8 cellular contexts compared by ENCODE assay signal in genomic region chr14:58244556-58245387, GRCh38. TPM values are rescaled to one million over a fixed set of nuclear protein-coding genes. Genes with fewer than 3 reads are reported as not detected.
DNase-seq lines count a peak whose midpoint lies in the region; ATAC-seq and TF ChIP-seq lines count a peak whose summit lies in the region.

PSMA3 (plus strand) TSS chr14:58244843; CDS start chr14:58244921, 78 bp downstream.

- ATAC-seq in GM21576 (IDR thresholded peaks at IDR 0.05; ENCODE audit: unreplicated experiment), result peak; percentile 89
- peak; percentile 87 for ATAC-seq in PC-3

- TF ChIP-seq EP300 in Ishikawa (IDR thresholded peaks at IDR 0.05; ENCODE audit: borderline replicate concordance), result no peak

- H3K9ac ChIP-seq in PC-3 (ENCODE audit: low read length), result peak within 1 kb of the TSS; percentile 90

- peaks cover 51% of the 10 kb centered on the region for H3K79me2 ChIP-seq in PC-3 (ENCODE audit: low read length)

- peaks cover 33% of the 10 kb centered on the region for H4K20me1 ChIP-seq in PC-3 (ENCODE audit: low read length)

- H3K4me3 ChIP-seq in PC-3 (ENCODE audit: low read length) (peak within 1 kb of the TSS; percentile 76), epithelial cell of esophagus (ENCODE audit: low read length) (peak within 1 kb of the TSS; percentile 96), mononuclear cell (ENCODE audit: low read length) (peak within 1 kb of the TSS; percentile 100)

- TF ChIP-seq RAD21 in Ishikawa (IDR thresholded peaks at IDR 0.05; ENCODE audit: low read depth), result no peak

- H3K9me2 ChIP-seq in PC-3 (replicated peaks; ENCODE audit: low read length), result no peaks in the 10 kb centered on the region

- H3F3A ChIP-seq in PC-3 (ENCODE audit: low read length, unreplicated experiment), result peaks cover 14% of the 10 kb centered on the region

- H3K27ac ChIP-seq in PC-3 (ENCODE audit: low read length), result peak within 1 kb of the TSS; percentile 87

- peaks cover 25% of the 10 kb centered on the region for H3K4me1 ChIP-seq in PC-3 (ENCODE audit: insufficient read depth, low read length)
- H3K4me1 ChIP-seq in mononuclear cell (ENCODE audit: insufficient read depth, low read length), result peaks cover 14% of the 10 kb centered on the region

- peak within 1 kb of the TSS; percentile 88 for H2AFZ ChIP-seq in PC-3 (ENCODE audit: low read length)

- H3K4me2 ChIP-seq in PC-3 (ENCODE audit: low read length), result peak within 1 kb of the TSS; percentile 88

- H3K36me3 ChIP-seq in PC-3 (ENCODE audit: low read depth, low read length), result peaks cover 24% of the 10 kb centered on the region

- TF ChIP-seq CTCF in PC-3 (conservative IDR thresholded peaks at IDR 0.05; ENCODE audit: low read depth, low read length), result no peak
- peak; percentile 7 for TF ChIP-seq CTCF in epithelial cell of esophagus (IDR thresholded peaks at IDR 0.05; ENCODE audit: insufficient read depth, low read depth, low read length, missing control alignments)

- intact Hi-C loops in PC-3 (cut with micrococcal nuclease), result loop anchor here (1.0 to 10.0 kb wide), 4 partner anchors 45 to 1240 kb away; partner anchors contain the start of genes ARID4A, JKAMP and L3HYPDH

- DNase-seq in DMS114 treated with DMSO at 0.1 percent for 48 hours (lab: John Stamatoyannopoulos, UW; ENCODE audit: unreplicated experiment) (peak; percentile 97), PC-3 (peak; percentile 100), activated T-cell treated with anti-CD3 and anti-CD28 coated beads for 48 hours (ENCODE audit: low read depth) (peak; percentile 96), epithelial cell of esophagus (ENCODE audit: low read depth) (peak; percentile 98)
- DNase-seq in stimulated activated CD8-positive, alpha-beta memory T cell treated with anti-CD3 and anti-CD28 coated beads, Interleukin-4, amount 100 ng/mL, for 1 hour (ENCODE audit: low read depth in 2 of 2, low spot score in 1 of 2), result peak; percentile 94 to 95

- TSS peak; percentile 74 for BruUV-seq in PC-3 (replicated peaks; lab: Mats Ljungman, UMichigan)

- H3K9me3 ChIP-seq in PC-3 (ENCODE audit: low read length), result no peaks in the 10 kb centered on the region
- no peaks in the 10 kb centered on the region for H3K9me3 ChIP-seq in mononuclear cell (ENCODE audit: low read depth, low read length)

- H3K27me3 ChIP-seq in PC-3 (ENCODE audit: low read length) (no peaks in the 10 kb centered on the region), mononuclear cell (ENCODE audit: insufficient read depth, low read length) (no peaks in the 10 kb centered on the region)

- CTCF ChIA-PET in PC-3 (lab: Charles Lee), result interaction anchor here (0.5 kb wide), 1 partner anchor 111 kb away, joined by 4 read pairs; no protein-coding TSS in a partner anchor

- POLR2A ChIA-PET in PC-3 (lab: Charles Lee; ENCODE audit: unreplicated experiment), result interaction anchor here (0.6 to 1.3 kb wide), 4 partner anchors 10 to 127 kb away, joined by 3 to 19 read pairs (median 4); partner anchors contain the start of gene ARID4A

TF ChIP-seq in Ishikawa, 13 proteins besides CTCF, POLR2A, EP300 and RAD21:
- no peak for TF ChIP-seq ZBTB7A (IDR thresholded peaks at IDR 0.05; ENCODE audit: low read depth)
- no peak for TF ChIP-seq NFIC (IDR thresholded peaks at IDR 0.05)
- no peak for TF ChIP-seq FOXM1 (IDR thresholded peaks at IDR 0.05; ENCODE audit: borderline replicate concordance, low read depth)
- TF ChIP-seq USF1 (IDR thresholded peaks at IDR 0.05), result no peak
- TF ChIP-seq EGR1 (IDR thresholded peaks at IDR 0.05), result no peak
- 0 out of 2 replicates have a peak, but pooled peaks have one; percentile 26 for TF ChIP-seq YY1 (IDR thresholded peaks at IDR 0.05; ENCODE audit: low read depth)
- TF ChIP-seq TAF1 (IDR thresholded peaks at IDR 0.05; ENCODE audit: low read depth), result peak; percentile 77
- TF ChIP-seq CEBPB (IDR thresholded peaks at IDR 0.05), result no peak
- TF ChIP-seq TCF12 (IDR thresholded peaks at IDR 0.05; ENCODE audit: low read depth), result peak; percentile 36; the same call in 1 of the 2 replicates
- no peak for TF ChIP-seq REST (IDR thresholded peaks at IDR 0.05; ENCODE audit: low read depth)
- peak; percentile 13; the same call in 1 of the 2 replicates for TF ChIP-seq TEAD4 (IDR thresholded peaks at IDR 0.05)
- TF ChIP-seq CREB1 (IDR thresholded peaks at IDR 0.05; ENCODE audit: low read depth), result no peak
- peak; percentile 29; the same call in 1 of the 2 replicates for TF ChIP-seq MAX (IDR thresholded peaks at IDR 0.05)
TF ChIP-seq in Ishikawa: peak in this region for 5.

RNA-seq across cellular contexts. Expression of gene PSMA3, which starts in this region (rescaled TPM):
- total RNA-seq in PC-3 (2014; rRNA removed) (669 and 700 TPM in 2 replicates), mononuclear cell (70.7 TPM)

Comparison
In these comparisons a context has a peak if more than half of its experiments do, and no peak if none do; other contexts are left out.
1. Peak in every context shown above with its lines: DNase-seq, ATAC-seq, H3K4me3 ChIP-seq and H3K27ac ChIP-seq.